ENCODE assay signal across 7 cellular contexts in the genomic region with DNA sequence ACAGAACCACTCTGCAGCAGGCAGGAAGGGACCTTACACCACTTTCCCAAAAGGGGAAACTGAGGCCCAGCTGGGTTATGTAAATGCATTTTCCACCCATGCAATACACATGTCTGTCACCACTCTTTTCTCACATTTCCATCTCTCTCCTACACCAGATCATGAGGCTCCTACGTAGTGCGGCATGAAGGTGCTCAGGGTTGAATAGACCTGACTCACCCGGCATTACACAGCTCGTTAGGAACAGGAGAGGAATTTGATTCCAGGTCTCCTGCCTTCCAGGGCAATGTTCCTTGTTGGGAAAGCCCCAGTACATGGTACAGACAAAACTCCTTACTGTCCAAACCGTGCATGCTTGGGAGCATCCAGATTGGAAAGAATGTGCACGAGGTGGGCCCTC.
"Had no signal": no experiment of that assay in that cellular context is flagged by ENCODE, and none has a peak within 500 bp of the region (broad histone marks: within the 10 kb centered on the region; RNA-seq: fewer than 3 reads in every experiment).

No MANE protein-coding gene starts in this region.

- DNase-seq: H9, HCEC 1CT, IMR-90 had no signal

- H3K9me3 Mint-ChIP-seq: GM23338, H9 had no signal

- ATAC-seq: GM23338 had no signal

- H3K27ac Mint-ChIP-seq: GM23338, H9 had no signal

- FAIRE-seq: H1, H54, HTR-8/SVneo had no signal

- H3K4me3 ChIP-seq: GM23338 had no signal

- H3K4me3 Mint-ChIP-seq: GM23338, H9 had no signal
